ENCODE assay signal across 8 cellular contexts in genomic region chr20:43187476-43188233, GRCh38. TPM values are rescaled to one million over a fixed set of nuclear protein-coding genes. Genes with fewer than 3 reads are reported as not detected.
A peak's percentile ranks its signal among the peaks of the same experiment; 100 is the strongest.
DNase-seq lines count a peak whose midpoint lies in the region; ATAC-seq, FAIRE-seq and TF ChIP-seq lines count a peak whose summit lies in the region.

No MANE protein-coding gene starts in this region.

- H3K4me1 ChIP-seq in HUES6 (ENCODE audit: control insufficient read depth, insufficient read depth, low read length) (peaks cover 5% of the 10 kb centered on the region; the same call in 1 of the 2 replicates), upper lobe of right lung (peaks cover 4% of the 10 kb centered on the region)

- ATAC-seq in upper lobe of right lung: peak; percentile 77
- ATAC-seq in GM19395 (IDR thresholded peaks at IDR 0.05; ENCODE audit: unreplicated experiment): no peak

- TF ChIP-seq CTCF in upper lobe of right lung (IDR thresholded peaks at IDR 0.05): peak; percentile 94

- H3K4me3 ChIP-seq in HUES6 (ENCODE audit: low read depth, low read length) (peak overlapping the region; percentile 67), upper lobe of right lung (no peak overlapping the region)

- H3K36me3 ChIP-seq in HUES6 (ENCODE audit: control insufficient read depth, insufficient read depth, low read length) (no peaks in the 10 kb centered on the region), upper lobe of right lung (no peaks in the 10 kb centered on the region)

- H3K9ac ChIP-seq in HUES6 (ENCODE audit: low read length): no peak overlapping the region

- H3K27me3 ChIP-seq in HUES6 (ENCODE audit: control insufficient read depth, insufficient read depth, low read length) (peaks cover 82% of the 10 kb centered on the region), upper lobe of right lung (peaks cover 55% of the 10 kb centered on the region)

- intact Hi-C loops in upper lobe of right lung (cut with DNase I): no loop called here

- no peaks in the 10 kb centered on the region for H3K9me3 ChIP-seq in HUES6 (ENCODE audit: control insufficient read depth, insufficient read depth, low read depth, low read length)
- no peaks in the 10 kb centered on the region for H3K9me3 ChIP-seq in upper lobe of right lung

- FAIRE-seq in RCC 7860 (lab: Jason Lieb, UNC): peak; percentile 50

- DNase-seq in DMS53 treated with DMSO at 0.1 percent for 48 hours (lab: John Stamatoyannopoulos, UW; ENCODE audit: unreplicated experiment): peak; percentile 36
- DNase-seq in RCC 7860 (ENCODE audit: low spot score): peak; percentile 49
- DNase-seq in activated effector memory CD4-positive, alpha-beta T cell treated with anti-CD3 and anti-CD28 coated beads, Interleukin-2, amount 50 U/mL, for 16 hours: peak; percentile 81
- DNase-seq in foreskin melanocyte: peak; percentile 32
- peak; percentile 15 for DNase-seq in non-pigmented ciliary epithelial cell (ENCODE audit: low read depth)
- DNase-seq in upper lobe of right lung: peak; percentile 84

- H3K27ac ChIP-seq in HUES6 (ENCODE audit: low read depth, low read length) (no peak overlapping the region), upper lobe of right lung (no peak overlapping the region)

RNA-seq across cellular contexts. Expression of gene PTPRT, which starts 2.1 kb away (rescaled TPM):
- total RNA-seq in upper lobe of right lung: 0.46 TPM

Comparison
In these comparisons a context has a peak if more than half of its experiments do, and no peak if none do; other contexts are left out.
1. DNase-seq: peak in every context shown above with its lines; median percentile 84 in upper lobe of right lung; 81 in activated effector memory CD4-positive, alpha-beta T cell treated with anti-CD3 and anti-CD28 coated beads, Interleukin-2, amount 50 U/mL, for 16 hours; 49 in RCC 7860; 36 in DMS53 treated with DMSO at 0.1 percent for 48 hours; 32 in foreskin melanocyte; 15 in non-pigmented ciliary epithelial cell.